ENCODE assay signal across 2 cellular contexts in genomic region chr12:18564306-18564705, GRCh38.
TF ChIP-seq lines count a peak whose summit lies in the region.

No MANE protein-coding gene starts in this region.

TF ChIP-seq in IMR-90, 13 proteins besides CTCF, POLR2A, EP300 and RAD21:
- TF ChIP-seq CEBPB (IDR thresholded peaks at IDR 0.05; ENCODE audit: low read depth, low read length), result peak; percentile 82
- no peak for TF ChIP-seq CHD1 (IDR thresholded peaks at IDR 0.05; ENCODE audit: low read depth, low read length)

TF ChIP-seq in K562, 482 proteins besides CTCF, POLR2A, EP300 and RAD21:
- TF ChIP-seq CEBPG (CRISPR knock-in tag; IDR thresholded peaks at IDR 0.05) (no peak), CEBPG (tag; conservative IDR thresholded peaks at IDR 0.05 in 1 of 2, IDR thresholded peaks at IDR 0.05 in 1 of 2) (peak in 1 of 2 experiments; percentile 72; a peak in 2 of 4 replicates), MCM5 (IDR thresholded peaks at IDR 0.05; ENCODE audit: low read depth) (no peak), TBL1XR1 (IDR thresholded peaks at IDR 0.05; ENCODE audit: low read length in 2 of 2) (no peak), TRIM28 (IDR thresholded peaks at IDR 0.05) (no peak), ZNF785 (CRISPR knock-in tag; IDR thresholded peaks at IDR 0.05) (no peak), DIDO1 (tag; IDR thresholded peaks at IDR 0.05; ENCODE audit: low read depth) (no peak), CEBPB (tag; IDR thresholded peaks at IDR 0.05) (peak; percentile 47; the same call in 1 of the 2 replicates), SRSF7 (optimal IDR thresholded peaks at IDR 0.05; ENCODE audit: low read depth, low read length) (no peak), GATA2 (CRISPR knock-in tag; IDR thresholded peaks at IDR 0.05) (no peak), E2F6 (IDR thresholded peaks at IDR 0.05; ENCODE audit: borderline replicate concordance in 1 of 2, extremely low read depth in 1 of 2, insufficient read depth in 1 of 2, insufficient read length in 1 of 2, low read depth in 1 of 2, low read length in 1 of 2, poor library complexity in 1 of 2, severe bottlenecking in 1 of 2) (no peak), ZNF175 (CRISPR knock-in tag; IDR thresholded peaks at IDR 0.05; ENCODE audit: low read depth) (no peak), EHMT2 (IDR thresholded peaks at IDR 0.05) (no peak), FOXM1 (IDR thresholded peaks at IDR 0.05; ENCODE audit: low read depth) (no peak), FOXM1 (CRISPR knock-in tag; IDR thresholded peaks at IDR 0.05; ENCODE audit: low read depth) (no peak)
- TF ChIP-seq, protein P1, sequence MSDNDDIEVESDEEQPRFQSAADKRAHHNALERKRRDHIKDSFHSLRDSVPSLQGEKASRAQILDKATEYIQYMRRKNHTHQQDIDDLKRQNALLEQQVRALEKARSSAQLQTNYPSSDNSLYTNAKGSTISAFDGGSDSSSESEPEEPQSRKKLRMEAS (CRISPR knock-in tag; IDR thresholded peaks at IDR 0.05), result no peak
- TF ChIP-seq, protein P2, sequence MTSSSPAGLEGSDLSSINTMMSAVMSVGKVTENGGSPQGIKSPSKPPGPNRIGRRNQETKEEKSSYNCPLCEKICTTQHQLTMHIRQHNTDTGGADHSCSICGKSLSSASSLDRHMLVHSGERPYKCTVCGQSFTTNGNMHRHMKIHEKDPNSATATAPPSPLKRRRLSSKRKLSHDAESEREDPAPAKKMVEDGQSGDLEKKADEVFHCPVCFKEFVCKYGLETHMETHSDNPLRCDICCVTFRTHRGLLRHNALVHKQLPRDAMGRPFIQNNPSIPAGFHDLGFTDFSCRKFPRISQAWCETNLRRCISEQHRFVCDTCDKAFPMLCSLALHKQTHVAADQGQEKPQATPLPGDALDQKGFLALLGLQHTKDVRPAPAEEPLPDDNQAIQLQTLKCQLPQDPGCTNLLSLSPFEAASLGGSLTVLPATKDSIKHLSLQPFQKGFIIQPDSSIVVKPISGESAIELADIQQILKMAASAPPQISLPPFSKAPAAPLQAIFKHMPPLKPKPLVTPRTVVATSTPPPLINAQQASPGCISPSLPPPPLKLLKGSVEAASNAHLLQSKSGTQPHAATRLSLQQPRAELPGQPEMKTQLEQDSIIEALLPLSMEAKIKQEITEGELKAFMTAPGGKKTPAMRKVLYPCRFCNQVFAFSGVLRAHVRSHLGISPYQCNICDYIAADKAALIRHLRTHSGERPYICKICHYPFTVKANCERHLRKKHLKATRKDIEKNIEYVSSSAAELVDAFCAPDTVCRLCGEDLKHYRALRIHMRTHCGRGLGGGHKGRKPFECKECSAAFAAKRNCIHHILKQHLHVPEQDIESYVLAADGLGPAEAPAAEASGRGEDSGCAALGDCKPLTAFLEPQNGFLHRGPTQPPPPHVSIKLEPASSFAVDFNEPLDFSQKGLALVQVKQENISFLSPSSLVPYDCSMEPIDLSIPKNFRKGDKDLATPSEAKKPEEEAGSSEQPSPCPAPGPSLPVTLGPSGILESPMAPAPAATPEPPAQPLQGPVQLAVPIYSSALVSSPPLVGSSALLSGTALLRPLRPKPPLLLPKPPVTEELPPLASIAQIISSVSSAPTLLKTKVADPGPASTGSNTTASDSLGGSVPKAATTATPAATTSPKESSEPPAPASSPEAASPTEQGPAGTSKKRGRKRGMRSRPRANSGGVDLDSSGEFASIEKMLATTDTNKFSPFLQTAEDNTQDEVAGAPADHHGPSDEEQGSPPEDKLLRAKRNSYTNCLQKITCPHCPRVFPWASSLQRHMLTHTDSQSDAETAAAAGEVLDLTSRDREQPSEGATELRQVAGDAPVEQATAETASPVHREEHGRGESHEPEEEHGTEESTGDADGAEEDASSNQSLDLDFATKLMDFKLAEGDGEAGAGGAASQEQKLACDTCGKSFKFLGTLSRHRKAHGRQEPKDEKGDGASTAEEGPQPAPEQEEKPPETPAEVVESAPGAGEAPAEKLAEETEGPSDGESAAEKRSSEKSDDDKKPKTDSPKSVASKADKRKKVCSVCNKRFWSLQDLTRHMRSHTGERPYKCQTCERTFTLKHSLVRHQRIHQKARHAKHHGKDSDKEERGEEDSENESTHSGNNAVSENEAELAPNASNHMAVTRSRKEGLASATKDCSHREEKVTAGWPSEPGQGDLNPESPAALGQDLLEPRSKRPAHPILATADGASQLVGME (CRISPR knock-in tag; IDR thresholded peaks at IDR 0.05), result no peak
- TF ChIP-seq, protein P3, sequence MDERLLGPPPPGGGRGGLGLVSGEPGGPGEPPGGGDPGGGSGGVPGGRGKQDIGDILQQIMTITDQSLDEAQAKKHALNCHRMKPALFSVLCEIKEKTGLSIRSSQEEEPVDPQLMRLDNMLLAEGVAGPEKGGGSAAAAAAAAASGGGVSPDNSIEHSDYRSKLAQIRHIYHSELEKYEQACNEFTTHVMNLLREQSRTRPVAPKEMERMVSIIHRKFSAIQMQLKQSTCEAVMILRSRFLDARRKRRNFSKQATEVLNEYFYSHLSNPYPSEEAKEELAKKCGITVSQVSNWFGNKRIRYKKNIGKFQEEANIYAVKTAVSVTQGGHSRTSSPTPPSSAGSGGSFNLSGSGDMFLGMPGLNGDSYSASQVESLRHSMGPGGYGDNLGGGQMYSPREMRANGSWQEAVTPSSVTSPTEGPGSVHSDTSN (CRISPR knock-in tag; IDR thresholded peaks at IDR 0.05; ENCODE audit: low read depth), result no peak
- TF ChIP-seq, protein P3 (tag; conservative IDR thresholded peaks at IDR 0.05; ENCODE audit: low read depth), result no peak
- TF ChIP-seq, protein P4, sequence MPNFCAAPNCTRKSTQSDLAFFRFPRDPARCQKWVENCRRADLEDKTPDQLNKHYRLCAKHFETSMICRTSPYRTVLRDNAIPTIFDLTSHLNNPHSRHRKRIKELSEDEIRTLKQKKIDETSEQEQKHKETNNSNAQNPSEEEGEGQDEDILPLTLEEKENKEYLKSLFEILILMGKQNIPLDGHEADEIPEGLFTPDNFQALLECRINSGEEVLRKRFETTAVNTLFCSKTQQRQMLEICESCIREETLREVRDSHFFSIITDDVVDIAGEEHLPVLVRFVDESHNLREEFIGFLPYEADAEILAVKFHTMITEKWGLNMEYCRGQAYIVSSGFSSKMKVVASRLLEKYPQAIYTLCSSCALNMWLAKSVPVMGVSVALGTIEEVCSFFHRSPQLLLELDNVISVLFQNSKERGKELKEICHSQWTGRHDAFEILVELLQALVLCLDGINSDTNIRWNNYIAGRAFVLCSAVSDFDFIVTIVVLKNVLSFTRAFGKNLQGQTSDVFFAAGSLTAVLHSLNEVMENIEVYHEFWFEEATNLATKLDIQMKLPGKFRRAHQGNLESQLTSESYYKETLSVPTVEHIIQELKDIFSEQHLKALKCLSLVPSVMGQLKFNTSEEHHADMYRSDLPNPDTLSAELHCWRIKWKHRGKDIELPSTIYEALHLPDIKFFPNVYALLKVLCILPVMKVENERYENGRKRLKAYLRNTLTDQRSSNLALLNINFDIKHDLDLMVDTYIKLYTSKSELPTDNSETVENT (CRISPR knock-in tag; IDR thresholded peaks at IDR 0.05), result no peak
